Comparison of ENCODE assay signal across 15 cellular contexts in genomic region chr3:15007681-15008141, GRCh38. TPM values are rescaled to one million over a fixed set of nuclear protein-coding genes. Genes with fewer than 3 reads are reported as not detected.
DNase-seq lines count a peak whose midpoint lies in the region; ATAC-seq, FAIRE-seq and TF ChIP-seq lines count a peak whose summit lies in the region.
"Had no signal": no experiment of that assay in that cellular context is flagged by ENCODE, and none has a peak within 500 bp of the region (broad histone marks: within the 10 kb centered on the region; RNA-seq: fewer than 3 reads in every experiment).

No MANE protein-coding gene starts in this region.

- no peaks in the 10 kb centered on the region for H3K9me3 ChIP-seq in left lung

- ATAC-seq in left lung (peak; percentile 74), GM19351 (IDR thresholded peaks at IDR 0.05; ENCODE audit: unreplicated experiment) (no peak), GM19463 (IDR thresholded peaks at IDR 0.05; ENCODE audit: unreplicated experiment) (no peak)
- ATAC-seq: activated CD8-positive, alpha-beta T cell treated with anti-CD3 and anti-CD28 coated beads for 36 hours; T-cell had no signal

- H3K36me3 ChIP-seq in bronchial epithelial cell (ENCODE audit: control insufficient read depth, insufficient read depth, low read length) (no peaks in the 10 kb centered on the region), left lung (peaks cover 0 to 56% of the 10 kb centered on the region in 2 donors)

- H3K27me3 ChIP-seq in bronchial epithelial cell (ENCODE audit: control insufficient read depth, insufficient read depth, low read length) (no peaks in the 10 kb centered on the region), left lung (no peaks in the 10 kb centered on the region)

- no peak for TF ChIP-seq CTCF in bronchial epithelial cell (IDR thresholded peaks at IDR 0.05; ENCODE audit: insufficient read depth, low read length, severe bottlenecking)
- no peak for TF ChIP-seq CTCF in left lung (IDR thresholded peaks at IDR 0.05)

- no peak overlapping the region for H3K4me3 ChIP-seq in bronchial epithelial cell (ENCODE audit: low read depth, low read length)
- no peak overlapping the region for H3K4me3 ChIP-seq in left lung

- intact Hi-C loops in left lung (cut with DNase I) = no loop called here
- intact Hi-C loops in posterior vena cava (cut with DNase I) = no loop called here

- H3K4me1 ChIP-seq in left lung = peaks cover 0 to 3% of the 10 kb centered on the region in 2 donors

- no peak overlapping the region for H3K27ac ChIP-seq in left lung
- H3K27ac ChIP-seq: C4-2B had no signal

- FAIRE-seq in bronchial epithelial cell (lab: Jason Lieb, UNC) = no peak
- FAIRE-seq: GM19239 had no signal

- DNase-seq in AG08396 (ENCODE audit: low spot score) = peak; percentile 20
- peak; percentile 1 for DNase-seq in NCI-H1092 (lab: John Stamatoyannopoulos, UW)
- DNase-seq in bronchial epithelial cell (ENCODE audit: low read depth) = peak; percentile 73
- no peak for DNase-seq in left lung
- no peak for DNase-seq in T1000 (lab: John Stamatoyannopoulos, UW)
- DNase-seq in posterior vena cava (ENCODE audit: low spot score) = no peak
- DNase-seq: activated CD8-positive, alpha-beta T cell treated with anti-CD3 and anti-CD28 coated beads for 36 hours; islet precursor cell; MV-4-11; nephron progenitor cell; T-cell had no signal

RNA-seq across cellular contexts. Expression of gene MRPS25, which starts 57.4 kb away (rescaled TPM):
- total RNA-seq in bronchial epithelial cell (11.1 and 19.3 TPM in 2 replicates), left lung (10 to 100 TPM; 62.4 to 70.2 TPM), posterior vena cava (10 to 100 TPM; 29.7 to 34.4 TPM)

Comparison
In these comparisons a context has a peak if more than half of its experiments do, and no peak if none do; other contexts are left out.
1. DNase-seq: peak in AG08396 (single experiment), NCI-H1092 (single experiment) and bronchial epithelial cell (single experiment); none in left lung (0 of 2), T1000 (single experiment) and posterior vena cava (single experiment).